In genomic region chr5:71445523-71446154, GRCh38 we compare ENCODE assay signal across 8 cellular contexts. TPM values are rescaled to one million over a fixed set of nuclear protein-coding genes. Genes with fewer than 3 reads are reported as not detected.
A peak's percentile ranks its signal among the peaks of the same experiment; 100 is the strongest.
DNase-seq lines count a peak whose midpoint lies in the region; ATAC-seq, FAIRE-seq and TF ChIP-seq lines count a peak whose summit lies in the region.
"Not testable (repeated sequence)": the region's sequence is repeated elsewhere in the genome, so short reads cannot be mapped to it uniquely, and the experiment has no call there.

No MANE protein-coding gene starts in this region.

- not testable (repeated sequence) for TF ChIP-seq RAD21 in A549 (conservative IDR thresholded peaks at IDR 0.05 in 1 of 2, IDR thresholded peaks at IDR 0.05 in 1 of 2)

- H3K79me2 ChIP-seq in H9 (ENCODE audit: insufficient read depth, low read length), result not testable (repeated sequence)

- not testable (repeated sequence) for H2BK15ac ChIP-seq in H9 (ENCODE audit: low read depth, low read length)

- DNase-seq in A549 (ENCODE audit: low read depth in 1 of 2, low spot score in 1 of 2); H9; T-helper 2 cell treated with Interferon-gamma antibody and Interleukin-4, amounts not matched to agents 5 μg/mL and 100 μg/mL, for 36 hours (ENCODE audit: low spot score); bronchial epithelial cell (ENCODE audit: low read depth); left ventricle myocardium superior; mesothelial cell of epicardium (ENCODE audit: low spot score in 2 of 2, unreplicated experiment in 2 of 2); sciatic nerve (ENCODE audit: low spot score): not testable (repeated sequence)
- DNase-seq in NCI-H2196 (lab: John Stamatoyannopoulos, UW; ENCODE audit: unreplicated experiment), result peak; percentile 4

- H3K27me3 Mint-ChIP-seq in H9 (ENCODE audit: low read depth), result peaks cover 23% of the 10 kb centered on the region
- H3K27me3 Mint-ChIP-seq in T-helper 2 cell treated with Interferon-gamma antibody and Interleukin-4, amounts not matched to agents 5 μg/mL and 100 μg/mL, for 36 hours (ENCODE audit: low read depth), result peaks cover 37% of the 10 kb centered on the region
- H3K27me3 Mint-ChIP-seq in mesothelial cell of epicardium (ENCODE audit: low read depth), result peaks cover 60% of the 10 kb centered on the region

- not testable (repeated sequence) for H3K18ac ChIP-seq in H9 (ENCODE audit: insufficient read length, low read depth, low read length)

- H3K9me3 ChIP-seq in A549; H9 (ENCODE audit: control insufficient read depth, low read depth, low read length): not testable (repeated sequence)

- H3K4me3 Mint-ChIP-seq in H9 (peak overlapping the region; percentile 46 to 62), mesothelial cell of epicardium (peak overlapping the region; percentile 43)
- H3K4me3 Mint-ChIP-seq in T-helper 2 cell treated with Interferon-gamma antibody and Interleukin-4, amounts not matched to agents 5 μg/mL and 100 μg/mL, for 36 hours, result peak overlapping the region; percentile 49

- H3K14ac ChIP-seq in H9 (ENCODE audit: insufficient read depth, low read length), result not testable (repeated sequence)

- H4K5ac ChIP-seq in H9 (ENCODE audit: insufficient read length, low read depth, low read length), result not testable (repeated sequence)

- H3K4me1 ChIP-seq in A549; H9 (ENCODE audit: insufficient read depth, low read length): not testable (repeated sequence)

- H2AK5ac ChIP-seq in H9 (ENCODE audit: insufficient read length, low read length), result not testable (repeated sequence)

- H3K36me3 ChIP-seq in bronchial epithelial cell (ENCODE audit: control insufficient read depth, insufficient read depth, low read length), result not testable (repeated sequence)

- not testable (repeated sequence) for H2BK120ac ChIP-seq in H9 (ENCODE audit: low read depth, low read length, poor library complexity, severe bottlenecking)

- FAIRE-seq in A549 (lab: Jason Lieb, UNC), result not testable (repeated sequence)
- FAIRE-seq in bronchial epithelial cell (lab: Jason Lieb, UNC), result peak; percentile 62

- intact Hi-C loops in left ventricle myocardium superior (cut with micrococcal nuclease); sciatic nerve (cut with DNase I): not testable (repeated sequence)

- H3K27ac ChIP-seq in A549; H9 (ENCODE audit: insufficient read length, low read depth, low read length): not testable (repeated sequence)

- H3K56ac ChIP-seq in H9 (ENCODE audit: insufficient read length, low read depth, low read length), result not testable (repeated sequence)

- not testable (repeated sequence) for H4K8ac ChIP-seq in H9 (replicated peaks; ENCODE audit: insufficient read length, low read depth, low read length)

- peaks cover 10 to 12% of the 10 kb centered on the region in 2 experiments for H3K4me1 Mint-ChIP-seq in H9
- not testable (repeated sequence) for H3K4me1 Mint-ChIP-seq in T-helper 2 cell treated with Interferon-gamma antibody and Interleukin-4, amounts not matched to agents 5 μg/mL and 100 μg/mL, for 36 hours (ENCODE audit: low read depth); mesothelial cell of epicardium

- H3T11ph ChIP-seq in H9 (ENCODE audit: low read length), result not testable (repeated sequence)

- CTCF ChIA-PET in A549 (lab: Yijun Ruan, JAX), result not testable (repeated sequence)

- H3K9me3 Mint-ChIP-seq in H9; T-helper 2 cell treated with Interferon-gamma antibody and Interleukin-4, amounts not matched to agents 5 μg/mL and 100 μg/mL, for 36 hours; mesothelial cell of epicardium: not testable (repeated sequence)

- peak overlapping the region; percentile 49 for H3K4me2 ChIP-seq in A549
- peak overlapping the region; percentile 62 for H3K4me2 ChIP-seq in H9 (ENCODE audit: insufficient read depth, insufficient read length, low read length)

- TF ChIP-seq EP300 in A549 (IDR thresholded peaks at IDR 0.05), result not testable (repeated sequence)

- not testable (repeated sequence) for H3K36me3 Mint-ChIP-seq in H9 (ENCODE audit: insufficient read depth in 1 of 3, low read depth in 3 of 3); T-helper 2 cell treated with Interferon-gamma antibody and Interleukin-4, amounts not matched to agents 5 μg/mL and 100 μg/mL, for 36 hours (ENCODE audit: low read depth); mesothelial cell of epicardium

- not testable (repeated sequence) for H3K23me2 ChIP-seq in H9 (ENCODE audit: insufficient read length, low read depth, low read length, poor library complexity, severe bottlenecking)

- H2AFZ ChIP-seq in H9 (ENCODE audit: low read length), result not testable (repeated sequence)

- not testable (repeated sequence) for H4K20me1 ChIP-seq in H9 (ENCODE audit: control insufficient read depth, insufficient read depth, insufficient read length)

- not testable (repeated sequence) for H3K23ac ChIP-seq in H9 (ENCODE audit: insufficient read length, low read depth, low read length)

- not testable (repeated sequence) for H3K27ac Mint-ChIP-seq in H9; T-helper 2 cell treated with Interferon-gamma antibody and Interleukin-4, amounts not matched to agents 5 μg/mL and 100 μg/mL, for 36 hours; mesothelial cell of epicardium

- not testable (repeated sequence) for H3K27me3 ChIP-seq in H9 (ENCODE audit: insufficient read depth, low read length); bronchial epithelial cell (ENCODE audit: control insufficient read depth, insufficient read depth, low read length)

- ATAC-seq in A549 (peak; percentile 17 to 52; a peak in 3 of 6 replicates), left ventricle myocardium superior (peak; percentile 54), sciatic nerve (peak; percentile 20)

- H2BK5ac ChIP-seq in H9 (ENCODE audit: insufficient read length, low read length), result not testable (repeated sequence)

- WGBS in A549 (ENCODE audit: missing lambda C conversion rate), result 7% methylated on average over 8 of the region's 20 CpGs
- WGBS in H9 (ENCODE audit: extremely low coverage, insufficient read length, low lambda C conversion rate), result no CpG with 5 or more reads among the region's 20 CpGs

- H3K4ac ChIP-seq in H9 (ENCODE audit: low read depth, low read length), result not testable (repeated sequence)

- H3K79me1 ChIP-seq in H9 (ENCODE audit: insufficient read depth, low read depth, low read length, poor library complexity, severe bottlenecking), result not testable (repeated sequence)

- TF ChIP-seq CTCF in A549 (IDR thresholded peaks at IDR 0.05); H9 (conservative IDR thresholded peaks at IDR 0.05); bronchial epithelial cell (IDR thresholded peaks at IDR 0.05; ENCODE audit: insufficient read depth, low read length, severe bottlenecking); mesothelial cell of epicardium (IDR thresholded peaks at IDR 0.05; ENCODE audit: unreplicated experiment): not testable (repeated sequence)

- not testable (repeated sequence) for H3K9ac ChIP-seq in H9 (ENCODE audit: extremely low read depth, insufficient read length, low read length)

- not testable (repeated sequence) for H3K4me3 ChIP-seq in A549; bronchial epithelial cell (ENCODE audit: low read depth, low read length)

- not testable (repeated sequence) for H2BK20ac ChIP-seq in H9 (ENCODE audit: low read depth, low read length, poor library complexity, severe bottlenecking)

- TF ChIP-seq POLR2A in A549 (IDR thresholded peaks at IDR 0.05; ENCODE audit: low read length), result not testable (repeated sequence)

- POLR2A ChIA-PET in A549 (lab: Yijun Ruan, JAX), result not testable (repeated sequence)

- H4K91ac ChIP-seq in H9 (ENCODE audit: insufficient read length, low read depth, low read length), result not testable (repeated sequence)

- H2BK12ac ChIP-seq in H9 (ENCODE audit: insufficient read length, low read depth, low read length), result not testable (repeated sequence)

TF ChIP-seq in A549, 52 proteins besides CTCF, POLR2A, EP300 and RAD21:
- TF ChIP-seq RNF2 (IDR thresholded peaks at IDR 0.05; ENCODE audit: borderline replicate concordance, low read depth) (peak; percentile 48; the same call in 1 of the 2 replicates), ZFP36 (IDR thresholded peaks at IDR 0.05; ENCODE audit: borderline replicate concordance, partially characterized antibody) (peak; percentile 39), CBX8 (IDR thresholded peaks at IDR 0.05) (peak; percentile 94)

RNA-seq across cellular contexts. Expression of gene BDP1, which starts 9.8 kb away (rescaled TPM):
- polyA plus RNA-seq in A549 (2011; rRNA removed) (20.9 and 27.2 TPM in 2 replicates), A549 (2017; fragmentation: RNase III; extraction: RNeasy Plus Mini Kit Qiagen cat#74134 plus additional on column Dnase treatment) (8.6 to 10.0 TPM (median 8.7 TPM) in 3 replicates)
- polyA plus RNA-seq in A549 (2012; cell fraction: cytosol; rRNA removed), result 3.5 and 3.6 TPM in 2 replicates
- polyA plus RNA-seq in A549 (2012; cell fraction: nucleus; rRNA removed), result 4.8 and 6.8 TPM in 2 replicates
- 13.8 and 14.5 TPM in 2 replicates for polyA minus RNA-seq in A549 (2011; rRNA and poly(A)+ RNA removed)
- total RNA-seq in H9 (2021) (29.2 and 31.5 TPM in 2 replicates), bronchial epithelial cell (17.1 and 19.5 TPM in 2 replicates), left ventricle myocardium superior (15.6 TPM), mesothelial cell of epicardium (32.5 to 32.9 TPM (median 32.5 TPM) in 3 replicates), sciatic nerve (44.0 TPM)
